8 cellular contexts compared by ENCODE assay signal in genomic region chr13:103883152-103883551, GRCh38.
DNase-seq lines count a peak whose midpoint lies in the region; ATAC-seq, FAIRE-seq and TF ChIP-seq lines count a peak whose summit lies in the region.

No MANE protein-coding gene starts in this region.

- H3K4me1 ChIP-seq in PC-9 (replicated peaks; ENCODE audit: insufficient read depth) (peaks cover 7% of the 10 kb centered on the region), lung (ENCODE audit: control insufficient read depth in 2 of 2, insufficient read depth in 2 of 2, low read length in 2 of 2) (no peaks in the 10 kb centered on the region)

- H3K27ac ChIP-seq in AG04450 (ENCODE audit: low read depth, low read length) (no peak overlapping the region), PC-9 (0 out of 2 replicates have a peak overlapping the region, but pooled peaks have one; percentile 29), lung (ENCODE audit: low read depth in 1 of 2, low read length in 1 of 2) (no peak overlapping the region)

- TF ChIP-seq CTCF in AG04450 (IDR thresholded peaks at IDR 0.05; ENCODE audit: low read depth, low read length) (peak; percentile 75), PC-9 (conservative IDR thresholded peaks at IDR 0.05) (peak; percentile 77), lung (IDR thresholded peaks at IDR 0.05; ENCODE audit: control extremely low read depth, extremely low read depth) (peak; percentile 21)

- 5 to 6% methylated on average over 8 of the region's 8 CpGs for WGBS in lung, 2 donors

- intact Hi-C loops in PC-9 (cut with micrococcal nuclease; ENCODE audit: unreplicated experiment) = loop anchor here (1.0 to 5.0 kb wide), 6 partner anchors 224 to 1707 kb away; no protein-coding TSS in a partner anchor

- FAIRE-seq in urothelium cell line (lab: Jason Lieb, UNC) = no peak

- H2AFZ ChIP-seq in PC-9 = peak overlapping the region; percentile 49

- CTCF ChIA-PET in AG04450 (lab: Charles Lee) = interaction anchor here (0.6 to 3.1 kb wide), 6 partner anchors 9 to 1735 kb away, joined by 3 to 21 read pairs (median 4); no protein-coding TSS in a partner anchor
- CTCF ChIA-PET in PC-9 (lab: Charles Lee) = interaction anchor here (0.6 to 1.0 kb wide), 3 partner anchors 22 to 689 kb away, joined by 3 to 4 read pairs (median 3); no protein-coding TSS in a partner anchor

- no peaks in the 10 kb centered on the region for H3K9me3 ChIP-seq in AG04450 (ENCODE audit: control insufficient read depth, insufficient read depth, low read length)
- H3K9me3 ChIP-seq in PC-9 (ENCODE audit: insufficient read depth, low read depth) = no peaks in the 10 kb centered on the region; the same call in 1 of the 2 replicates
- H3K9me3 ChIP-seq in lung (ENCODE audit: control insufficient read depth in 2 of 2, insufficient read depth in 1 of 2, low read length in 1 of 2) = no peaks in the 10 kb centered on the region

- H3F3A ChIP-seq in PC-9 (ENCODE audit: insufficient read depth, low read depth) = no peaks in the 10 kb centered on the region

- H3K27me3 ChIP-seq in AG04450 (ENCODE audit: control insufficient read depth, insufficient read depth, low read length) (no peaks in the 10 kb centered on the region), PC-9 (ENCODE audit: insufficient read depth, low read depth) (no peaks in the 10 kb centered on the region), lung (ENCODE audit: control insufficient read depth, insufficient read depth) (no peaks in the 10 kb centered on the region)

- no TSS peak for BruUV-seq in PC-9 (replicated peaks; lab: Mats Ljungman, UMichigan)

- POLR2A ChIA-PET in AG04450 (lab: Yijun Ruan, JAX) = no interaction called here
- POLR2A ChIA-PET in PC-9 (lab: Charles Lee; ENCODE audit: unreplicated experiment) = no interaction called here

- peak; percentile 86 for ATAC-seq in lung (ENCODE audit: insufficient read depth, low FRiP score)
- no peak for ATAC-seq in HG03135 (IDR thresholded peaks at IDR 0.05; ENCODE audit: unreplicated experiment)
- ATAC-seq in HG03520 (IDR thresholded peaks at IDR 0.05; ENCODE audit: unreplicated experiment) = no peak

- H3K36me3 ChIP-seq in PC-9 (ENCODE audit: low read depth) = no peaks in the 10 kb centered on the region
- H3K36me3 ChIP-seq in lung (ENCODE audit: control insufficient read depth in 2 of 2, insufficient read depth in 2 of 2, low read length in 2 of 2) = no peaks in the 10 kb centered on the region

- DNase-seq in AG04450 (ENCODE audit: low read depth, low spot score) (peak; percentile 89), HS-27A (ENCODE audit: low read depth) (peak; percentile 86), PC-9 (peak; percentile 91 to 98), epidermal melanocyte (ENCODE audit: insufficient read length, low spot score) (peak; percentile 45), lung (ENCODE audit: low spot score) (peak; percentile 80), urothelium cell line (ENCODE audit: low spot score) (peak; percentile 63)

- peak overlapping the region; percentile 52 for H3K4me2 ChIP-seq in PC-9

- peak overlapping the region; percentile 23 for H3K4me3 ChIP-seq in AG04450 (ENCODE audit: low read depth, low read length)
- H3K4me3 ChIP-seq in PC-9 = no peak overlapping the region
- no peak overlapping the region for H3K4me3 ChIP-seq in lung

- no peaks in the 10 kb centered on the region for H3K9me2 ChIP-seq in PC-9 (ENCODE audit: insufficient read depth)

- no peaks in the 10 kb centered on the region for H3K79me2 ChIP-seq in PC-9 (ENCODE audit: low read depth)

- no peaks in the 10 kb centered on the region for H4K20me1 ChIP-seq in PC-9 (ENCODE audit: insufficient read depth)

Comparison
In these comparisons a context has a peak if more than half of its experiments do, and no peak if none do; other contexts are left out.
1. CTCF ChIP-seq: peak in every context shown above with its lines; median percentile 77 in PC-9; 75 in AG04450; 21 in lung.